Comparison of ENCODE assay signal across 16 cellular contexts in the genomic region with DNA sequence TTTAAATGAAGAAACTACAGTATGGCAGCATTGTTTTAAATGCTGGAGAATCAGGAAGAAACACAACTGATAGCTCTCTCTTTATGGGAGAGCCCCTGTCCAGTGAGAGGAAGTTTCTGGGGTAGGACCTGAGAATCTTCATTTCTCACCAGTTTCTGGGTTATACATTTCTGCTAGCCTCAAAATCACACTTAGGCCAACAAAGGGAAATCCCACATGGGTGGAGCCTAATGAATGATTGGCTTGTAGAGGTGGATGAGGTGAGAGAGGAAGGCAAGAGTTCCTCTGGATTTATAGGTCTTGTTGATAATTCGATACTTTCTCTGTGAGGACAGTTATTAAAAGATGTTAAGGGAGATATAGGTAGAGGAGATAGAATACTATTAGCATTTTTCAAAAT.
DNase-seq lines count a peak whose midpoint lies in the region; ATAC-seq, FAIRE-seq and TF ChIP-seq lines count a peak whose summit lies in the region.
"Had no signal": no experiment of that assay in that cellular context is flagged by ENCODE, and none has a peak within 500 bp of the region (broad histone marks: within the 10 kb centered on the region; RNA-seq: fewer than 3 reads in every experiment).

No MANE protein-coding gene starts in this region.

- FAIRE-seq in GM19239 (lab: Jason Lieb, UNC) = peak; percentile 86
- no peak for FAIRE-seq in GM12891 (lab: Jason Lieb, UNC)
- FAIRE-seq: G401.6 had no signal

- peak; percentile 25 for DNase-seq in GM13976 (ENCODE audit: low spot score)
- no peak for DNase-seq in GM19239 (ENCODE audit: insufficient read length, low spot score)
- DNase-seq in dermis blood vessel endothelial cell = no peak
- no peak for DNase-seq in posterior cingulate gyrus
- DNase-seq in GM12891 (ENCODE audit: insufficient read length, low spot score) = no peak
- DNase-seq: activated gamma-delta T cell, cortex of kidney, left cardiac atrium, NCI-H187 treated with DMSO at 0.1 percent for 48 hours, NCI-H526, Peyer's patch had no signal

- in situ Hi-C loops in GM13976 (cut with MboI; ENCODE audit: low sequenced_read_pairs, unreplicated experiment) = no loop called here

- no peak for TF ChIP-seq CTCF in GM13976 (IDR thresholded peaks at IDR 0.05; ENCODE audit: borderline replicate concordance, control extremely low read depth, extremely low read depth, insufficient read depth, missing control alignments)

- peak; percentile 88 for ATAC-seq in GM21786 (IDR thresholded peaks at IDR 0.05; ENCODE audit: unreplicated experiment)
- ATAC-seq in HG03159 (IDR thresholded peaks at IDR 0.05; ENCODE audit: unreplicated experiment) = peak; percentile 57
- no peak for ATAC-seq in SK-N-SH treated with all-trans-retinoic acid at 6 μM for 48 hours
- ATAC-seq: esophagus mucosa, left cardiac atrium had no signal

- intact Hi-C loops in posterior cingulate gyrus (cut with DNase I) = no loop called here

- TF ChIP-seq POLR2A in GM12891 (IDR thresholded peaks at IDR 0.05; ENCODE audit: low read depth, low read length) = no peak

TF ChIP-seq in SK-N-SH treated with all-trans-retinoic acid at 6 μM for 48 hours, 23 proteins besides CTCF, POLR2A, EP300 and RAD21 (continues in another document):
- TF ChIP-seq PPARA (CRISPR knock-in tag; IDR thresholded peaks at IDR 0.05; ENCODE audit: borderline replicate concordance) (no peak), ZNF70 (CRISPR knock-in tag; IDR thresholded peaks at IDR 0.05) (no peak), TCF4 (CRISPR knock-in tag; IDR thresholded peaks at IDR 0.05; ENCODE audit: borderline replicate concordance) (no peak), ARNTL (CRISPR knock-in tag; IDR thresholded peaks at IDR 0.05; ENCODE audit: borderline replicate concordance, low read depth) (no peak), RARB (CRISPR knock-in tag; IDR thresholded peaks at IDR 0.05) (no peak), ZFP30 (CRISPR knock-in tag; IDR thresholded peaks at IDR 0.05) (no peak), ESRRG (CRISPR knock-in tag; IDR thresholded peaks at IDR 0.05) (no peak), SNAI2 (CRISPR knock-in tag; IDR thresholded peaks at IDR 0.05) (no peak), BACH2 (CRISPR knock-in tag; IDR thresholded peaks at IDR 0.05; ENCODE audit: borderline replicate concordance) (no peak), GLIS3 (CRISPR knock-in tag; IDR thresholded peaks at IDR 0.05) (no peak), ISL1 (CRISPR knock-in tag; IDR thresholded peaks at IDR 0.05) (no peak), ZNF565 (CRISPR knock-in tag; conservative IDR thresholded peaks at IDR 0.05; ENCODE audit: low read depth) (no peak), CSDC2 (CRISPR knock-in tag; IDR thresholded peaks at IDR 0.05) (no peak), ZC3H10 (CRISPR knock-in tag; IDR thresholded peaks at IDR 0.05) (no peak), TOX (CRISPR knock-in tag; IDR thresholded peaks at IDR 0.05; ENCODE audit: borderline replicate concordance) (no peak), OSR1 (CRISPR knock-in tag; IDR thresholded peaks at IDR 0.05) (no peak)
- TF ChIP-seq, protein P1, sequence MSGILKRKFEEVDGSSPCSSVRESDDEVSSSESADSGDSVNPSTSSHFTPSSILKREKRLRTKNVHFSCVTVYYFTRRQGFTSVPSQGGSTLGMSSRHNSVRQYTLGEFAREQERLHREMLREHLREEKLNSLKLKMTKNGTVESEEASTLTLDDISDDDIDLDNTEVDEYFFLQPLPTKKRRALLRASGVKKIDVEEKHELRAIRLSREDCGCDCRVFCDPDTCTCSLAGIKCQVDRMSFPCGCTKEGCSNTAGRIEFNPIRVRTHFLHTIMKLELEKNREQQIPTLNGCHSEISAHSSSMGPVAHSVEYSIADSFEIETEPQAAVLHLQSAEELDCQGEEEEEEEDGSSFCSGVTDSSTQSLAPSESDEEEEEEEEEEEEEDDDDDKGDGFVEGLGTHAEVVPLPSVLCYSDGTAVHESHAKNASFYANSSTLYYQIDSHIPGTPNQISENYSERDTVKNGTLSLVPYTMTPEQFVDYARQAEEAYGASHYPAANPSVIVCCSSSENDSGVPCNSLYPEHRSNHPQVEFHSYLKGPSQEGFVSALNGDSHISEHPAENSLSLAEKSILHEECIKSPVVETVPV (CRISPR knock-in tag; IDR thresholded peaks at IDR 0.05) = no peak
- TF ChIP-seq, protein P2, sequence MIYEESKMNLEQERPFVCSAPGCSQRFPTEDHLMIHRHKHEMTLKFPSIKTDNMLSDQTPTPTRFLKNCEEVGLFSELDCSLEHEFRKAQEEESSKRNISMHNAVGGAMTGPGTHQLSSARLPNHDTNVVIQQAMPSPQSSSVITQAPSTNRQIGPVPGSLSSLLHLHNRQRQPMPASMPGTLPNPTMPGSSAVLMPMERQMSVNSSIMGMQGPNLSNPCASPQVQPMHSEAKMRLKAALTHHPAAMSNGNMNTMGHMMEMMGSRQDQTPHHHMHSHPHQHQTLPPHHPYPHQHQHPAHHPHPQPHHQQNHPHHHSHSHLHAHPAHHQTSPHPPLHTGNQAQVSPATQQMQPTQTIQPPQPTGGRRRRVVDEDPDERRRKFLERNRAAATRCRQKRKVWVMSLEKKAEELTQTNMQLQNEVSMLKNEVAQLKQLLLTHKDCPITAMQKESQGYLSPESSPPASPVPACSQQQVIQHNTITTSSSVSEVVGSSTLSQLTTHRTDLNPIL (CRISPR knock-in tag; IDR thresholded peaks at IDR 0.05; ENCODE audit: low read depth) = no peak

TF ChIP-seq in GM12891, 5 proteins besides CTCF, POLR2A, EP300 and RAD21:
- no peak for TF ChIP-seq TAF1 (IDR thresholded peaks at IDR 0.05; ENCODE audit: low read depth, low read length)
- TF ChIP-seq POU2F2 (IDR thresholded peaks at IDR 0.05; ENCODE audit: low read depth, low read length) = no peak
- TF ChIP-seq POLR2AphosphoS5 (IDR thresholded peaks at IDR 0.05; ENCODE audit: low read depth, low read length) = no peak
- TF ChIP-seq SPI1 (IDR thresholded peaks at IDR 0.05; ENCODE audit: low read depth, low read length) = no peak
- no peak for TF ChIP-seq PAX5 (IDR thresholded peaks at IDR 0.05; ENCODE audit: insufficient read depth, low read length, severe bottlenecking)
